ENCODE assay signal across 9 cellular contexts in the genomic region with DNA sequence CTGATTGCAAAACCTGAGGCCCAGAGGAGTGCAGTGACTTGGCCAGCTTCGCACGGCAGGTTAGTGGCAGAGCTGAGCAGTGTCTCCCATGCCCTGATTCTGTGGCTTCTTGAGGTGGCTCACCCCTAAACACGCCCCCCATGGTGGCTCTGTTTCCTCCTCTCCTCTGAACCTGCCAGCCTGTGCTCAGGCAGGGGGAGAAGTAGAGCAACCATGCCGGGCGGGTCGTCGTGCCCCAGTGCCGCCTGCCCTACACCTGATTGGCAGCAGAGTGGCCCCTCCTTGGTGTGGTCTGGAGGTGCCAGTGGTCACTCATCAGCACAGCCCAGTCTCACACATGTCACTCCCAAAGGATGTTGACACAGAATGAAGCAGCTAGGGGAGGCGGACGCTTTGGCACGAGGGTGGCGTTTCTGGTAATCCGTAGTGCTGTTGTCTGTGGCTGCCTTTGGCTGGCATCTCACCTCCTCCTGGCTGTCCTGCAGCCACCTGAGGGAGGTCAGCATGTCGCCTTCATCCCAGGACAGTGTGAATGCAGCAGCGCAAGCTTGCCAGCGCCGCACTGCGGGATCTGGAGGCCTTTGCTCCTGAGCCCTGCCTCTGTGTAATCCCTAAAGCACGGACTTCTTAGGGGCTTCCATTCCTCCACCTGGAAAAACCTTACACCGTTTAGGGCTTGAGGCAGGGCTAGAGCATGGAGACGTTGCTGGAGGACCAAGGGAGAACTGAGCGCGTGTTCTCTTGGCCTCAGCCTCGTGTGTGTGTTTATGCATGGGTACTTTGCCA.
DNase-seq lines count a peak whose midpoint lies in the region; ATAC-seq and TF ChIP-seq lines count a peak whose summit lies in the region.
"Had no signal": no experiment of that assay in that cellular context is flagged by ENCODE, and none has a peak within 500 bp of the region (broad histone marks: within the 10 kb centered on the region; RNA-seq: fewer than 3 reads in every experiment).

No MANE protein-coding gene starts in this region.

- peak overlapping the region; percentile 55 for H3K4me2 ChIP-seq in DOHH2 (ENCODE audit: low read length)
- no peak overlapping the region for H3K4me2 ChIP-seq in neuronal stem cell (ENCODE audit: insufficient read depth, low read length, poor library complexity, severe bottlenecking)

- no peaks in the 10 kb centered on the region for H3K27me3 Mint-ChIP-seq in T-cell

- H3K36me3 ChIP-seq in DOHH2 (ENCODE audit: control insufficient read depth, low read length) = peaks cover 10% of the 10 kb centered on the region
- H3K36me3 ChIP-seq in neuronal stem cell (replicated peaks in 1 of 2; ENCODE audit: control insufficient read depth in 2 of 2, insufficient read depth in 2 of 2, low read length in 2 of 2) = peaks cover 0 to 4% of the 10 kb centered on the region in 2 donors
- no peaks in the 10 kb centered on the region for H3K36me3 ChIP-seq in adrenal gland (replicated peaks in 1 of 2)

- H2AK5ac ChIP-seq in neuronal stem cell (ENCODE audit: low read depth, low read length) = peak overlapping the region; percentile 99

- H3K36me3 Mint-ChIP-seq in T-cell = peaks cover 10% of the 10 kb centered on the region

- peak overlapping the region; percentile 85 for H3K9ac ChIP-seq in neuronal stem cell (ENCODE audit: low read depth, low read length, poor library complexity)

- H3K9me3 Mint-ChIP-seq in T-cell = no peaks in the 10 kb centered on the region

- H3K18ac ChIP-seq in neuronal stem cell (ENCODE audit: low read length) = peak overlapping the region; percentile 99

- peaks cover 29% of the 10 kb centered on the region for H3F3A ChIP-seq in DOHH2 (ENCODE audit: control insufficient read depth, insufficient read depth)

- DNase-seq in T-cell = peak in 31 of 34 experiments; percentile 41 to 76 (median 61)
- DNase-seq in dorsolateral prefrontal cortex = peak in 1 of 10 donors; percentile 62
- DNase-seq in neuronal stem cell (ENCODE audit: low spot score) = no peak
- no peak for DNase-seq in adrenal gland

- no peak overlapping the region for H4K8ac ChIP-seq in neuronal stem cell (ENCODE audit: low read depth, low read length)

- no peak for TF ChIP-seq POLR2A in adrenal gland (IDR thresholded peaks at IDR 0.05)

- H2BK12ac ChIP-seq in neuronal stem cell (ENCODE audit: low read length) = peak overlapping the region; percentile 87

- intact Hi-C loops in dorsolateral prefrontal cortex (cut with DNase I) = no loop called here
- intact Hi-C loops in adrenal gland (cut with DNase I) = loop anchor here in 1 of 2 donors (10.0 kb wide), 1 partner anchor 49 kb away; no protein-coding TSS in a partner anchor

- no peaks in the 10 kb centered on the region for H4K20me1 ChIP-seq in DOHH2 (ENCODE audit: control insufficient read depth, insufficient read depth, low read depth, low read length)

- WGBS in neuronal stem cell (ENCODE audit: extremely low coverage in 2 of 2, insufficient read length in 2 of 2, insufficient replicate concordance in 1 of 2), 2 donors = no CpG with 5 or more reads among the region's 24 CpGs
- WGBS in adrenal gland, 4 donors = 67 to 82% (median 74%) methylated on average over 7 to 24 of the region's 24 CpGs

- CTCF ChIA-PET in T-cell (lab: Charles Lee) = interaction anchor here in 1 of 2 donors (1.2 kb wide), 1 partner anchor 17 kb away, joined by 3 read pairs; no protein-coding TSS in a partner anchor

- H3K4me3 Mint-ChIP-seq in T-cell = peak overlapping the region; percentile 91 to 92 (median 91)

- peak overlapping the region; percentile 96 for H2BK5ac ChIP-seq in neuronal stem cell (ENCODE audit: low read length)

- H3K79me2 ChIP-seq in DOHH2 (ENCODE audit: control insufficient read depth, low read length) = peaks cover 10% of the 10 kb centered on the region

- H3K27ac Mint-ChIP-seq in T-cell = peak overlapping the region; percentile 99 to 100

- H3K27me3 ChIP-seq in DOHH2 (ENCODE audit: control insufficient read depth, low read length) (no peaks in the 10 kb centered on the region), dorsolateral prefrontal cortex (no peaks in the 10 kb centered on the region), neuronal stem cell (ENCODE audit: control insufficient read depth in 3 of 3, insufficient read depth in 3 of 3, low read depth in 1 of 3, low read length in 3 of 3) (no peaks in the 10 kb centered on the region), adrenal gland (no peaks in the 10 kb centered on the region)
- H3K27me3 ChIP-seq: left lung had no signal

- ATAC-seq in T-cell (replicated peaks in 1 of 4) (peak; percentile 76 to 79 (median 79)), HG03139 (IDR thresholded peaks at IDR 0.05; ENCODE audit: unreplicated experiment) (no peak), GM21737 (IDR thresholded peaks at IDR 0.05; ENCODE audit: unreplicated experiment) (no peak), HG02852 (IDR thresholded peaks at IDR 0.05; ENCODE audit: unreplicated experiment) (no peak)
- ATAC-seq: left lung had no signal

- no peak overlapping the region for H3K27ac ChIP-seq in DOHH2 (ENCODE audit: low read depth, low read length)
- peak overlapping the region in 54 of 59 donors; percentile 0 to 92 (median 68) for H3K27ac ChIP-seq in dorsolateral prefrontal cortex
- peak overlapping the region; percentile 92 for H3K27ac ChIP-seq in neuronal stem cell (replicated peaks; ENCODE audit: low read length)
- H3K27ac ChIP-seq in adrenal gland = peak overlapping the region in 2 of 5 donors; percentile 19 to 71

- no peaks in the 10 kb centered on the region for H3K9me2 ChIP-seq in DOHH2 (replicated peaks; ENCODE audit: control insufficient read depth, low read length)

- no peak overlapping the region for H2AFZ ChIP-seq in neuronal stem cell (ENCODE audit: low read length)

- H3K4me3 ChIP-seq in DOHH2 (ENCODE audit: low read length) (no peak overlapping the region), dorsolateral prefrontal cortex (peak overlapping the region in 8 of 59 donors; percentile 1 to 37 (median 12)), neuronal stem cell (ENCODE audit: low read length in 2 of 2) (peak overlapping the region in 1 of 2 donors; percentile 9), adrenal gland (no peak overlapping the region)
- H3K4me3 ChIP-seq: left lung had no signal

- peak overlapping the region; percentile 41 for H2BK15ac ChIP-seq in neuronal stem cell (ENCODE audit: low read length)

- H3K4me1 ChIP-seq in DOHH2 (ENCODE audit: control insufficient read depth, low read length) (peaks cover 100% of the 10 kb centered on the region), neuronal stem cell (ENCODE audit: control insufficient read depth in 2 of 2, insufficient read depth in 1 of 2, low read depth in 1 of 2, low read length in 2 of 2) (peaks cover 54 to 60% of the 10 kb centered on the region in 2 donors), adrenal gland (replicated peaks in 1 of 2) (peaks cover 64 to 94% of the 10 kb centered on the region in 2 donors)

- H3K14ac ChIP-seq in neuronal stem cell (ENCODE audit: low read length) = peak overlapping the region; percentile 95

- TF ChIP-seq CTCF in DOHH2 (IDR thresholded peaks at IDR 0.05; ENCODE audit: low read depth, low read length, poor library complexity, severe bottlenecking) (no peak), dorsolateral prefrontal cortex (IDR thresholded peaks at IDR 0.05 in 54 of 56, conservative IDR thresholded peaks at IDR 0.05 in 2 of 56; ENCODE audit: low read depth in 1 of 56, partially characterized antibody in 56 of 56) (no peak), adrenal gland (IDR thresholded peaks at IDR 0.05) (no peak)

- peak overlapping the region; percentile 77 for H3K4ac ChIP-seq in neuronal stem cell (ENCODE audit: low read length)

- H4K91ac ChIP-seq in neuronal stem cell (ENCODE audit: low read depth, low read length, poor library complexity) = peak overlapping the region; percentile 96

- peak overlapping the region; percentile 81 for H3K23ac ChIP-seq in neuronal stem cell (ENCODE audit: low read depth, low read length, poor library complexity)

- peaks cover 32% of the 10 kb centered on the region for H3K79me1 ChIP-seq in neuronal stem cell (ENCODE audit: low read depth, low read length)

- H2BK120ac ChIP-seq in neuronal stem cell (ENCODE audit: low read depth, low read length) = peak overlapping the region; percentile 38

- H3K9me3 ChIP-seq in DOHH2 (ENCODE audit: control insufficient read depth, insufficient read depth, low read length) (no peaks in the 10 kb centered on the region), neuronal stem cell (replicated peaks in 1 of 2; ENCODE audit: control insufficient read depth in 2 of 2, insufficient read depth in 1 of 2, low read depth in 1 of 2, low read length in 2 of 2) (no peaks in the 10 kb centered on the region), adrenal gland (replicated peaks in 1 of 3) (no peaks in the 10 kb centered on the region)
- H3K9me3 ChIP-seq: left lung had no signal

- POLR2A ChIA-PET in T-cell (lab: Charles Lee) = interaction anchor here in 1 of 2 donors (0.6 kb wide), 1 partner anchor 22 kb away, joined by 3 read pairs; no protein-coding TSS in a partner anchor

- peaks cover 89 to 97% (median 95%) of the 10 kb centered on the region in 3 donors for H3K4me1 Mint-ChIP-seq in T-cell

Comparison
In these comparisons a context has a peak if more than half of its experiments do, and no peak if none do; other contexts are left out.
1. ATAC-seq: peak in T-cell (4 of 4); none in HG03139 (single experiment), GM21737 (single experiment) and HG02852 (single experiment).
2. DNase-seq: peak in T-cell (31 of 34); none in neuronal stem cell (single experiment) and adrenal gland (0 of 7).